Comparison of ENCODE assay signal across 8 cellular contexts in genomic region chr15:44426975-44427755, GRCh38. TPM values are rescaled to one million over a fixed set of nuclear protein-coding genes. Genes with fewer than 3 reads are reported as not detected.
DNase-seq lines count a peak whose midpoint lies in the region; ATAC-seq, FAIRE-seq and TF ChIP-seq lines count a peak whose summit lies in the region.

Gene CTDSPL2, plus strand, starts transcription at chr15:44427629. Its CDS starts 31,386 bp downstream, at chr15:44459015.

- intact Hi-C loops in activated T-helper 2 cell treated with anti-CD3 and anti-CD28 coated beads, Interferon-gamma antibody, Interleukin-2, Interleukin-4, amounts not matched to agents 10 μg/mL and 5 μg/mL and 100 μg/mL, durations not matched to agents 14 hours and 24 hours and 36 hours (cut with micrococcal nuclease) = loop anchor here (1.0 to 5.0 kb wide), 7 partner anchors 24 to 139 kb away; partner anchors contain the start of genes EIF3J and GOLM2
- intact Hi-C loops in natural killer cell (cut with micrococcal nuclease) = loop anchor here (1.0 to 5.0 kb wide), 3 partner anchors 110 to 772 kb away; partner anchors contain the start of genes EIF3J and GOLM2

- H3K4me3 ChIP-seq in RWPE2 (ENCODE audit: severe bottlenecking) = peak within 1 kb of the TSS; percentile 56
- peak within 1 kb of the TSS; percentile 98 for H3K4me3 ChIP-seq in fibroblast of mammary gland (ENCODE audit: control insufficient read depth, low read depth, low read length)

- ATAC-seq in RWPE2 (ENCODE audit: low read depth) (peak; percentile 95), natural killer cell (peak; percentile 94 to 99 (median 95))

- H3K27me3 Mint-ChIP-seq in activated T-helper 2 cell treated with anti-CD3 and anti-CD28 coated beads, Interferon-gamma antibody, Interleukin-2, Interleukin-4, amounts not matched to agents 10 μg/mL and 5 μg/mL and 100 μg/mL, durations not matched to agents 14 hours and 24 hours and 36 hours (ENCODE audit: low read depth) = no peaks in the 10 kb centered on the region
- H3K27me3 Mint-ChIP-seq in natural killer cell (ENCODE audit: low read depth in 2 of 2) = no peaks in the 10 kb centered on the region

- peak within 1 kb of the TSS; percentile 100 for H3K9ac ChIP-seq in ES-I3 (ENCODE audit: low read depth, low read length)

- peak; percentile 75 for TF ChIP-seq CTCF in RWPE2 (IDR thresholded peaks at IDR 0.05; ENCODE audit: poor library complexity, severe bottlenecking)
- peak; percentile 0 for TF ChIP-seq CTCF in fibroblast of mammary gland (conservative IDR thresholded peaks at IDR 0.05; ENCODE audit: control insufficient read depth, insufficient read depth, low read depth, low read length)
- no peak for TF ChIP-seq CTCF in natural killer cell (IDR thresholded peaks at IDR 0.05)

- H3K9me3 Mint-ChIP-seq in activated T-helper 2 cell treated with anti-CD3 and anti-CD28 coated beads, Interferon-gamma antibody, Interleukin-2, Interleukin-4, amounts not matched to agents 10 μg/mL and 5 μg/mL and 100 μg/mL, durations not matched to agents 14 hours and 24 hours and 36 hours = no peaks in the 10 kb centered on the region
- no peaks in the 10 kb centered on the region for H3K9me3 Mint-ChIP-seq in natural killer cell

- peaks cover 35% of the 10 kb centered on the region for H3K4me1 Mint-ChIP-seq in activated T-helper 2 cell treated with anti-CD3 and anti-CD28 coated beads, Interferon-gamma antibody, Interleukin-2, Interleukin-4, amounts not matched to agents 10 μg/mL and 5 μg/mL and 100 μg/mL, durations not matched to agents 14 hours and 24 hours and 36 hours (ENCODE audit: low read depth)
- H3K4me1 Mint-ChIP-seq in natural killer cell = peaks cover 54 to 56% of the 10 kb centered on the region in 2 donors

- H3K27ac ChIP-seq in RWPE2 (ENCODE audit: poor library complexity, severe bottlenecking) = peak within 1 kb of the TSS; percentile 92

- peaks cover 20% of the 10 kb centered on the region for H3K36me3 Mint-ChIP-seq in activated T-helper 2 cell treated with anti-CD3 and anti-CD28 coated beads, Interferon-gamma antibody, Interleukin-2, Interleukin-4, amounts not matched to agents 10 μg/mL and 5 μg/mL and 100 μg/mL, durations not matched to agents 14 hours and 24 hours and 36 hours (ENCODE audit: low read depth)
- H3K36me3 Mint-ChIP-seq in natural killer cell = no peaks in the 10 kb centered on the region

- peak within 1 kb of the TSS; percentile 94 for H3K4me3 Mint-ChIP-seq in activated T-helper 2 cell treated with anti-CD3 and anti-CD28 coated beads, Interferon-gamma antibody, Interleukin-2, Interleukin-4, amounts not matched to agents 10 μg/mL and 5 μg/mL and 100 μg/mL, durations not matched to agents 14 hours and 24 hours and 36 hours (ENCODE audit: low read depth)
- H3K4me3 Mint-ChIP-seq in natural killer cell = peak within 1 kb of the TSS; percentile 99

- peak; percentile 99 for FAIRE-seq in H54 (lab: Jason Lieb, UNC)

- TF ChIP-seq POLR2A in H54 (IDR thresholded peaks at IDR 0.05; ENCODE audit: low read depth, low read length) = peak; percentile 90

- DNase-seq in H54 (ENCODE audit: insufficient read length, low spot score) = peak; percentile 89
- peak; percentile 100 for DNase-seq in LoVo (ENCODE audit: low spot score)
- peak; percentile 100 for DNase-seq in RWPE2 (ENCODE audit: low spot score)
- DNase-seq in activated T-helper 2 cell treated with anti-CD3 and anti-CD28 coated beads, Interferon-gamma antibody, Interleukin-2, Interleukin-4, amounts not matched to agents 10 μg/mL and 5 μg/mL and 100 μg/mL, durations not matched to agents 14 hours and 24 hours and 36 hours (ENCODE audit: low spot score) = peak; percentile 95
- peak; percentile 99 for DNase-seq in fibroblast of mammary gland (ENCODE audit: low read depth)
- DNase-seq in natural killer cell = peak; percentile 93
- peak; percentile 93 for DNase-seq in stimulated activated naive CD4-positive, alpha-beta T cell treated with Interleukin-2 at 50 U/mL for 16 hours (lab: John Stamatoyannopoulos, UW)

- H3K36me3 ChIP-seq in ES-I3 (ENCODE audit: insufficient read depth, low read length) (no peaks in the 10 kb centered on the region), RWPE2 (ENCODE audit: low read depth) (peaks cover 12% of the 10 kb centered on the region; the same call in 1 of the 2 replicates)

- peak within 1 kb of the TSS; percentile 99 for H3K27ac Mint-ChIP-seq in activated T-helper 2 cell treated with anti-CD3 and anti-CD28 coated beads, Interferon-gamma antibody, Interleukin-2, Interleukin-4, amounts not matched to agents 10 μg/mL and 5 μg/mL and 100 μg/mL, durations not matched to agents 14 hours and 24 hours and 36 hours
- peak within 1 kb of the TSS; percentile 97 to 100 for H3K27ac Mint-ChIP-seq in natural killer cell

- no peaks in the 10 kb centered on the region for H3K27me3 ChIP-seq in RWPE2 (ENCODE audit: insufficient read depth, poor library complexity, severe bottlenecking)

- H3K4me1 ChIP-seq in ES-I3 (ENCODE audit: insufficient read depth, low read length) (no peaks in the 10 kb centered on the region), RWPE2 (ENCODE audit: insufficient read depth, poor library complexity, severe bottlenecking) (peaks cover 13% of the 10 kb centered on the region)

- H3K9me3 ChIP-seq in ES-I3 (ENCODE audit: control insufficient read depth, insufficient read depth, low read length) = no peaks in the 10 kb centered on the region
- no peaks in the 10 kb centered on the region for H3K9me3 ChIP-seq in RWPE2 (ENCODE audit: severe bottlenecking)

RNA-seq across cellular contexts. Expression of gene CTDSPL2, which starts in this region (rescaled TPM):
- total RNA-seq in activated T-helper 2 cell treated with anti-CD3 and anti-CD28 coated beads, Interferon-gamma antibody, Interleukin-2, Interleukin-4, amounts not matched to agents 10 μg/mL and 5 μg/mL and 100 μg/mL, durations not matched to agents 14 hours and 24 hours and 36 hours = 66.1 and 69.6 TPM in 2 replicates
- 100 to 1,000 TPM in 1 of 3 donors, 10 to 100 TPM in 2; 89.5 to 108 (median 96.5) TPM for total RNA-seq in natural killer cell

Comparison
In these comparisons a context has a peak if more than half of its experiments do, and no peak if none do; other contexts are left out.
1. Peak in every context shown above with its lines: DNase-seq, ATAC-seq, H3K4me3 ChIP-seq and H3K27ac ChIP-seq.